30 cellular contexts compared by ENCODE assay signal in the genomic region with DNA sequence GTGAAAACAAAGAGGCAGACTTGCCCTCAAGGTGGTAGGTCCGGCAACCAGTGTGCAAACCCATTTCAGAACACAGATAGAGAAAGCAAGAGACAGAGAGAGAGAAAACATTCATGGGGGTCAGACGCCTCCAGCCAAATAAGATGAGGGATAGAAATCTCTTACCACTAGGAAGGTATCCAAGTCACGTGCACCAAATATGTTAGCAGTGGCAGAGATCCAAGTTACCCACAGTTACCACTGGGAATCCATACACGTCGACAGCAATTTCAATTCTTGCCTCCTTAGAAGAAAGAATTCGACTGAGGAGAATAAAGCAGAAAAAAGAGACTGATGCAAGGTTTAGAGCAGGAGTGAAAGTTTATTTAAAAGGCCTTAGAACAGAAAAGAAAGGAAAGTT.
"Had no signal": no experiment of that assay in that cellular context is flagged by ENCODE, and none has a peak within 500 bp of the region (broad histone marks: within the 10 kb centered on the region; RNA-seq: fewer than 3 reads in every experiment).

No MANE protein-coding gene starts in this region.

- H3K4me3 ChIP-seq: esophagus squamous epithelium, gastrocnemius medialis, hepatocyte, left ventricle myocardium inferior, lung, ovary, right atrium auricular region, smooth muscle cell, upper lobe of left lung, vagina had no signal

- H3K4me1 Mint-ChIP-seq: activated CD4-positive, alpha-beta T cell treated with anti-CD3 and anti-CD28 coated beads for 36 hours; activated CD8-positive, alpha-beta memory T cell treated with anti-CD3 and anti-CD28 coated beads, Interleukin-2, amount 10 ng/mL, durations not matched to agents 7 days and 5 days; stimulated activated memory B cell treated with anti-CD40 and anti-IgM and Interleukin-4, amounts not matched to agents 10 μg/mL and 1 μg/mL and 100 μg/mL, for 72 hours; stimulated activated naive CD8-positive, alpha-beta T cell treated with anti-CD3 and anti-CD28 coated beads, Interleukin-15, amount 100 ng/mL, for 72 hours had no signal

- H3K79me2 ChIP-seq: hepatocyte had no signal

- H3K27me3 Mint-ChIP-seq: activated CD4-positive, alpha-beta T cell treated with anti-CD3 and anti-CD28 coated beads for 36 hours; activated CD8-positive, alpha-beta memory T cell treated with anti-CD3 and anti-CD28 coated beads, Interleukin-2, amount 10 ng/mL, durations not matched to agents 7 days and 5 days; stimulated activated memory B cell treated with anti-CD40 and anti-IgM and Interleukin-4, amounts not matched to agents 10 μg/mL and 1 μg/mL and 100 μg/mL, for 72 hours; stimulated activated naive CD8-positive, alpha-beta T cell treated with anti-CD3 and anti-CD28 coated beads, Interleukin-15, amount 100 ng/mL, for 72 hours had no signal

- H3K27ac ChIP-seq: epithelial cell of prostate, esophagus squamous epithelium, gastrocnemius medialis, hepatocyte, left ventricle myocardium inferior, ovary, right atrium auricular region, upper lobe of left lung, vagina had no signal

- DNase-seq: activated CD4-positive, alpha-beta T cell treated with anti-CD3 and anti-CD28 coated beads for 36 hours; activated CD4-positive, CD25-positive, alpha-beta regulatory T cell; activated CD8-positive, alpha-beta memory T cell treated with anti-CD3 and anti-CD28 coated beads, Interleukin-2, amount 10 ng/mL, durations not matched to agents 7 days and 5 days; activated CD8-positive, alpha-beta T cell treated with anti-CD3 and anti-CD28 coated beads, Interleukin-2, amount 10 ng/mL, durations not matched to agents 7 days and 5 days; activated T-cell treated with anti-CD3 and anti-CD28 coated beads, Interleukin-2, amount 50 U/mL, for 48 hours; dermis blood vessel endothelial cell; effector CD8-positive, alpha-beta T cell; esophagus squamous epithelium; gastrocnemius medialis; glutamatergic neuron; islet precursor cell; left ventricle myocardium inferior; nephron progenitor cell; ovary; stimulated activated CD4-positive, alpha-beta T cell treated with anti-CD3 and anti-CD28 coated beads, Interleukin-1b, Interleukin-23, amount 100 ng/mL, for 48 hours; stimulated activated CD4-positive, alpha-beta T cell treated with anti-CD3 and anti-CD28 coated beads, Interleukin-4, amount 100 ng/mL, for 4 hours; stimulated activated CD8-positive, alpha-beta memory T cell treated with anti-CD3 and anti-CD28 coated beads, Interleukin-4, amount 100 ng/mL, for 48 hours; stimulated activated naive CD8-positive, alpha-beta T cell treated with anti-CD3 and anti-CD28 coated beads, Interleukin-15, amount 100 ng/mL, for 72 hours; substantia nigra; upper lobe of left lung had no signal

- H3K4me3 Mint-ChIP-seq: activated CD4-positive, alpha-beta T cell treated with anti-CD3 and anti-CD28 coated beads for 36 hours; activated CD8-positive, alpha-beta memory T cell treated with anti-CD3 and anti-CD28 coated beads, Interleukin-2, amount 10 ng/mL, durations not matched to agents 7 days and 5 days; activated CD8-positive, alpha-beta T cell treated with anti-CD3 and anti-CD28 coated beads, Interleukin-2, amount 10 ng/mL, durations not matched to agents 7 days and 5 days; nephron progenitor cell; stimulated activated memory B cell treated with anti-CD40 and anti-IgM and Interleukin-4, amounts not matched to agents 10 μg/mL and 1 μg/mL and 100 μg/mL, for 72 hours; stimulated activated naive CD8-positive, alpha-beta T cell treated with anti-CD3 and anti-CD28 coated beads, Interleukin-15, amount 100 ng/mL, for 72 hours; T-helper 2 cell treated with Interferon-gamma antibody and Interleukin-4, amounts not matched to agents 5 μg/mL and 100 μg/mL, for 36 hours had no signal

- H2AFZ ChIP-seq: hepatocyte had no signal

- H3K27me3 ChIP-seq: esophagus squamous epithelium, hepatocyte, ovary, right atrium auricular region, upper lobe of left lung, vagina had no signal

- H3K27ac Mint-ChIP-seq: activated CD4-positive, alpha-beta T cell treated with anti-CD3 and anti-CD28 coated beads for 36 hours; activated CD8-positive, alpha-beta memory T cell treated with anti-CD3 and anti-CD28 coated beads, Interleukin-2, amount 10 ng/mL, durations not matched to agents 7 days and 5 days; activated CD8-positive, alpha-beta T cell treated with anti-CD3 and anti-CD28 coated beads, Interleukin-2, amount 10 ng/mL, durations not matched to agents 7 days and 5 days; activated naive CD4-positive, alpha-beta T cell treated with anti-CD3 and anti-CD28 coated beads, Interleukin-2, amount 50 U/mL, for 72 hours; activated T-helper 2 cell treated with anti-CD3 and anti-CD28 coated beads, Interferon-gamma antibody, Interleukin-2, Interleukin-4, amounts not matched to agents 10 μg/mL and 5 μg/mL and 100 μg/mL, durations not matched to agents 14 hours and 24 hours and 36 hours; stimulated activated memory B cell treated with anti-CD40 and anti-IgM and Interleukin-4, amounts not matched to agents 10 μg/mL and 1 μg/mL and 100 μg/mL, for 72 hours; stimulated activated naive CD8-positive, alpha-beta T cell treated with anti-CD3 and anti-CD28 coated beads, Interleukin-15, amount 100 ng/mL, for 72 hours; T-helper 2 cell treated with Interferon-gamma antibody and Interleukin-4, amounts not matched to agents 5 μg/mL and 100 μg/mL, for 36 hours had no signal

- H3K9me3 Mint-ChIP-seq: nephron progenitor cell; T-helper 2 cell treated with Interferon-gamma antibody and Interleukin-4, amounts not matched to agents 5 μg/mL and 100 μg/mL, for 36 hours had no signal

- H3K4me2 ChIP-seq: hepatocyte, smooth muscle cell had no signal

- ATAC-seq: activated CD4-positive, alpha-beta T cell treated with anti-CD3 and anti-CD28 coated beads for 36 hours; activated CD8-positive, alpha-beta memory T cell treated with anti-CD3 and anti-CD28 coated beads, Interleukin-2, amount 10 ng/mL, durations not matched to agents 7 days and 5 days; activated CD8-positive, alpha-beta T cell treated with anti-CD3 and anti-CD28 coated beads, Interleukin-2, amount 10 ng/mL, durations not matched to agents 7 days and 5 days; activated naive CD4-positive, alpha-beta T cell treated with anti-CD3 and anti-CD28 coated beads, Interleukin-2, amount 50 U/mL, for 72 hours; gastrocnemius medialis; stimulated activated memory B cell treated with anti-CD40 and anti-IgM and Interleukin-4, amounts not matched to agents 10 μg/mL and 1 μg/mL and 100 μg/mL, for 72 hours; stimulated activated naive CD8-positive, alpha-beta T cell treated with anti-CD3 and anti-CD28 coated beads, Interleukin-15, amount 100 ng/mL, for 72 hours had no signal

- H3K4me1 ChIP-seq: esophagus squamous epithelium, gastrocnemius medialis, left ventricle myocardium inferior, right atrium auricular region, upper lobe of left lung, vagina had no signal

- H3K36me3 Mint-ChIP-seq: activated CD8-positive, alpha-beta memory T cell treated with anti-CD3 and anti-CD28 coated beads, Interleukin-2, amount 10 ng/mL, durations not matched to agents 7 days and 5 days; stimulated activated memory B cell treated with anti-CD40 and anti-IgM and Interleukin-4, amounts not matched to agents 10 μg/mL and 1 μg/mL and 100 μg/mL, for 72 hours had no signal

- H3K9me3 ChIP-seq: esophagus squamous epithelium, gastrocnemius medialis, left ventricle myocardium inferior, ovary, right atrium auricular region, upper lobe of left lung, vagina had no signal

- H3K36me3 ChIP-seq: esophagus squamous epithelium, gastrocnemius medialis, left ventricle myocardium inferior, ovary, right atrium auricular region, upper lobe of left lung, vagina had no signal
